8 cellular contexts compared by ENCODE assay signal in genomic region chr11:2990617-2991476, GRCh38. TPM values are rescaled to one million over a fixed set of nuclear protein-coding genes. Genes with fewer than 3 reads are reported as not detected.
A peak's percentile ranks its signal among the peaks of the same experiment; 100 is the strongest.
DNase-seq lines count a peak whose midpoint lies in the region; ATAC-seq and TF ChIP-seq lines count a peak whose summit lies in the region.

No MANE protein-coding gene starts in this region.

- peak overlapping the region; percentile 86 for H3K27ac ChIP-seq in CD8-positive, alpha-beta memory T cell (ENCODE audit: low read depth, low read length)
- peak overlapping the region; percentile 84 for H3K27ac ChIP-seq in KMS-11
- H3K27ac ChIP-seq in right atrium auricular region = peak overlapping the region; percentile 95 to 96

- H3K36me3 ChIP-seq in CD8-positive, alpha-beta memory T cell (ENCODE audit: insufficient read depth, low read length) = no peaks in the 10 kb centered on the region
- peaks cover 3% of the 10 kb centered on the region; the same call in 1 of the 2 replicates for H3K36me3 ChIP-seq in KMS-11 (ENCODE audit: insufficient read depth)
- H3K36me3 ChIP-seq in right atrium auricular region = no peaks in the 10 kb centered on the region

- peak overlapping the region; percentile 96 to 99 (median 98) for H3K27ac Mint-ChIP-seq in CD8-positive, alpha-beta memory T cell
- H3K27ac Mint-ChIP-seq in activated T-helper 17 cell treated with anti-CD3 and anti-CD28 coated beads, Interleukin-2, amount 50 U/mL, for 72 hours = peak overlapping the region; percentile 99

- peak overlapping the region; percentile 85 for H3K4me3 ChIP-seq in CD8-positive, alpha-beta memory T cell (ENCODE audit: low read length)
- H3K4me3 ChIP-seq in KMS-11 (IDR thresholded peaks at IDR 0.05; ENCODE audit: insufficient read depth, low read depth, low read length) (no peak overlapping the region), right atrium auricular region (peak overlapping the region; percentile 91 to 96), skeletal muscle cell (ENCODE audit: low read depth, low read length) (peak overlapping the region; percentile 83)

- H3K27me3 Mint-ChIP-seq in CD8-positive, alpha-beta memory T cell = peaks cover 0 to 3% of the 10 kb centered on the region in 2 donors
- no peaks in the 10 kb centered on the region for H3K27me3 Mint-ChIP-seq in activated T-helper 17 cell treated with anti-CD3 and anti-CD28 coated beads, Interleukin-2, amount 50 U/mL, for 72 hours

- TF ChIP-seq CTCF in KMS-11 (conservative IDR thresholded peaks at IDR 0.05; ENCODE audit: low read depth, low read length) = no peak
- no peak for TF ChIP-seq CTCF in right atrium auricular region (IDR thresholded peaks at IDR 0.05)

- peak; percentile 42 for ATAC-seq in activated T-helper 17 cell treated with anti-CD3 and anti-CD28 coated beads, Interleukin-2, amount 50 U/mL, for 72 hours (replicated peaks)
- no peak for ATAC-seq in GM21576 (IDR thresholded peaks at IDR 0.05; ENCODE audit: unreplicated experiment)

- H3K79me2 ChIP-seq in KMS-11 (ENCODE audit: insufficient read depth, low read depth) = peaks cover 60% of the 10 kb centered on the region

- peaks cover 0 to 3% (median 0%) of the 10 kb centered on the region in 5 donors for H3K9me3 Mint-ChIP-seq in CD8-positive, alpha-beta memory T cell
- no peaks in the 10 kb centered on the region for H3K9me3 Mint-ChIP-seq in activated T-helper 17 cell treated with anti-CD3 and anti-CD28 coated beads, Interleukin-2, amount 50 U/mL, for 72 hours

- peaks cover 0 to 43% (median 3%) of the 10 kb centered on the region in 3 donors for H3K36me3 Mint-ChIP-seq in CD8-positive, alpha-beta memory T cell
- peaks cover 66% of the 10 kb centered on the region for H3K36me3 Mint-ChIP-seq in activated T-helper 17 cell treated with anti-CD3 and anti-CD28 coated beads, Interleukin-2, amount 50 U/mL, for 72 hours (ENCODE audit: low read depth)

- no peaks in the 10 kb centered on the region for H3K9me3 ChIP-seq in CD8-positive, alpha-beta memory T cell (ENCODE audit: low read length)
- H3K9me3 ChIP-seq in right atrium auricular region = no peaks in the 10 kb centered on the region

- CTCF ChIA-PET in CD8-positive, alpha-beta memory T cell (lab: Charles Lee) = interaction anchor here (0.7 to 5.5 kb wide), 6 partner anchors 11 to 460 kb away, joined by 3 to 43 read pairs (median 5); no protein-coding TSS in a partner anchor

- peak overlapping the region; percentile 77 for H3K4me2 ChIP-seq in KMS-11

- H3K4me1 Mint-ChIP-seq in CD8-positive, alpha-beta memory T cell = peaks cover 35 to 47% (median 44%) of the 10 kb centered on the region in 3 donors
- peaks cover 19% of the 10 kb centered on the region for H3K4me1 Mint-ChIP-seq in activated T-helper 17 cell treated with anti-CD3 and anti-CD28 coated beads, Interleukin-2, amount 50 U/mL, for 72 hours

- peaks cover 36% of the 10 kb centered on the region for H3K4me1 ChIP-seq in CD8-positive, alpha-beta memory T cell (ENCODE audit: insufficient read depth, low read length)
- H3K4me1 ChIP-seq in KMS-11 (ENCODE audit: low read depth, poor library complexity, severe bottlenecking) (peaks cover 43% of the 10 kb centered on the region), right atrium auricular region (peaks cover 0 to 49% of the 10 kb centered on the region in 2 donors)

- H3K9ac ChIP-seq in KMS-11 = peak overlapping the region; percentile 86

- peak in 1 of 5 donors; percentile 23 for DNase-seq in CD8-positive, alpha-beta memory T cell
- DNase-seq in right atrium auricular region (ENCODE audit: low spot score) = no peak
- no peak for DNase-seq in skeletal muscle cell (ENCODE audit: low read depth)
- no peak for DNase-seq in NCI-H2081 treated with DMSO at 0.1 percent for 48 hours (lab: John Stamatoyannopoulos, UW)
- DNase-seq in SIG-M5 (lab: John Stamatoyannopoulos, UW) = no peak

- no peaks in the 10 kb centered on the region for H3K27me3 ChIP-seq in CD8-positive, alpha-beta memory T cell (ENCODE audit: insufficient read depth, low read length, poor library complexity, severe bottlenecking)
- H3K27me3 ChIP-seq in KMS-11 (ENCODE audit: insufficient read depth, low read depth) (no peaks in the 10 kb centered on the region), right atrium auricular region (no peaks in the 10 kb centered on the region)

- H3K4me3 Mint-ChIP-seq in CD8-positive, alpha-beta memory T cell = peak overlapping the region; percentile 92 to 100 (median 99)
- peak overlapping the region; percentile 94 for H3K4me3 Mint-ChIP-seq in activated T-helper 17 cell treated with anti-CD3 and anti-CD28 coated beads, Interleukin-2, amount 50 U/mL, for 72 hours

- POLR2A ChIA-PET in CD8-positive, alpha-beta memory T cell (lab: Charles Lee) = interaction anchor here (1.3 to 4.8 kb wide), 3 partner anchors 16 to 24 kb away, joined by 7 to 54 read pairs (median 13); no protein-coding TSS in a partner anchor

- H2AFZ ChIP-seq in KMS-11 (ENCODE audit: low read depth) = no peak overlapping the region

- peaks cover 9% of the 10 kb centered on the region for H4K20me1 ChIP-seq in KMS-11 (ENCODE audit: insufficient read depth)

RNA-seq across cellular contexts. Expression of gene NAP1L4, which starts 1.3 kb away (rescaled TPM):
- 100 to 1,000 TPM; 273 to 280 TPM for total RNA-seq in CD8-positive, alpha-beta memory T cell
- 163 TPM for polyA plus RNA-seq in CD8-positive, alpha-beta memory T cell
- 100 to 1,000 TPM; 301 to 344 TPM for total RNA-seq in activated T-helper 17 cell treated with anti-CD3 and anti-CD28 coated beads, Interleukin-2, amount 50 U/mL, for 72 hours
- total RNA-seq in right atrium auricular region = 100 to 1,000 TPM in 1 of 2 donors, 10 to 100 TPM in 1; 79.2 to 128 TPM
